9 cellular contexts compared by ENCODE assay signal in the genomic region with DNA sequence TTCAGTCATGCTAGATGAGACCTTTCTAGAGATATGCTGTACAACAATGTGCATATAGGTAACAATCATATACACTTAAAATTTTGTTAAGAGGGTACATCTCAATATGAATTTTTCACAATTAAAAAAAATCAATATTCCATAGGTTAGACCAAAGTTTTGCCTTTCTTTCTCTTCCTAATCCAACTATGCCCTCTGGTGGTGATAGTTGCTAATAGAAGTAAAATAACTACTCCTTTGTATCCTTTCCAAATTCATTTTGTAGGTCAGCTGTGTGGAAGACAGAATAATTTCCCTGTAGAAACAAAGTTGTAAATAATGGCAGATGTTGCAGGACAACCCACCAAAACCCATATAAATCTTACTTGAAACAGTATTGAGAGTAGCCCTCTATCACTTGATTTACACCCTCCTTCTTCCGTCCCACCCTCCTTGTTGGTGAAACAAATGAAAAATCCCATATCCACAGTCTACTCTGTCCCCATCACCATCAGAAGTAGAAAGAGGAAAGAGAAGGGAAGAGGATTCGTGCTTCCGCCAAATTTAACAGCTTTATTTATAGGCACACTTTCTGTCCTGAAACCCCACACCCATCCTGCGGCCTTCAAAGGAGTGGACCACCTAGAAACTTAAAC. TPM values are rescaled to one million over a fixed set of nuclear protein-coding genes. Genes with fewer than 3 reads are reported as not detected.
DNase-seq lines count a peak whose midpoint lies in the region; ATAC-seq and TF ChIP-seq lines count a peak whose summit lies in the region.
"Had no signal": no experiment of that assay in that cellular context is flagged by ENCODE, and none has a peak within 500 bp of the region (broad histone marks: within the 10 kb centered on the region; RNA-seq: fewer than 3 reads in every experiment).

No MANE protein-coding gene starts in this region.

- DNase-seq in CD1c-positive myeloid dendritic cell (ENCODE audit: extremely low spot score) (peak; percentile 79), NCI-H524 (lab: John Stamatoyannopoulos, UW) (peak; percentile 38 to 48), cardiac fibroblast (ENCODE audit: low read depth in 2 of 2) (peak; percentile 78 to 85), left colon (no peak), upper lobe of left lung (no peak), cortex of kidney (lab: John Stamatoyannopoulos, UW) (no peak), posterior cingulate gyrus (no peak)

- POLR2A ChIA-PET in HEK293 (lab: Yijun Ruan, JAX): no interaction called here

- no peaks in the 10 kb centered on the region for H3K9me3 ChIP-seq in HEK293 (ENCODE audit: control insufficient read depth, insufficient read depth, low read depth, low read length)
- no peaks in the 10 kb centered on the region for H3K9me3 ChIP-seq in upper lobe of left lung

- no peaks in the 10 kb centered on the region for H3K36me3 ChIP-seq in HEK293 (ENCODE audit: control insufficient read depth in 2 of 2, insufficient read depth in 1 of 2, low read length in 2 of 2)
- H3K36me3 ChIP-seq in upper lobe of left lung: no peaks in the 10 kb centered on the region

- TF ChIP-seq CTCF in HEK293 (tag by site-specific recombination; IDR thresholded peaks at IDR 0.05) (peak; percentile 18; the same call in 1 of the 2 replicates), cardiac fibroblast (IDR thresholded peaks at IDR 0.05; ENCODE audit: low read depth, low read length) (peak; percentile 54), upper lobe of left lung (IDR thresholded peaks at IDR 0.05) (peak; percentile 40 to 77 (median 64))

- CTCF ChIA-PET in HEK293 (lab: Yijun Ruan, JAX): interaction anchor here (0.6 to 5.9 kb wide), 26 partner anchors 10 to 1337 kb away, joined by 3 to 32 read pairs (median 4); partner anchors contain the start of gene SRGAP1

- H3K4me1 ChIP-seq in HEK293 (ENCODE audit: control insufficient read depth, insufficient read depth, low read length): no peaks in the 10 kb centered on the region
- H3K4me1 ChIP-seq in upper lobe of left lung: no peaks in the 10 kb centered on the region

- H3K27ac ChIP-seq in HEK293 (ENCODE audit: extremely low read depth, low read depth, low read length) (no peak overlapping the region), upper lobe of left lung (no peak overlapping the region)
- H3K27ac ChIP-seq: HL-60 had no signal

- no peak overlapping the region for H3K4me3 ChIP-seq in HEK293 (ENCODE audit: low read depth, low read length)
- H3K4me3 ChIP-seq in cardiac fibroblast (replicated peaks in 1 of 2; ENCODE audit: low read depth in 2 of 2, low read length in 2 of 2): no peak overlapping the region
- H3K4me3 ChIP-seq in upper lobe of left lung: no peak overlapping the region

- no peak for TF ChIP-seq POLR2A in upper lobe of left lung (IDR thresholded peaks at IDR 0.05)

- WGBS in upper lobe of left lung, 2 donors: 59 to 74% methylated on average over 4 of the region's 4 CpGs

- ATAC-seq in left colon (peak; percentile 47), upper lobe of left lung (ENCODE audit: low FRiP score in 2 of 2) (peak in 1 of 2 donors; percentile 65)

- intact Hi-C loops in left colon (cut with DNase I, micrococcal nuclease) (loop anchor here (5.0 to 10.0 kb wide), 3 partner anchors 71 to 424 kb away; no protein-coding TSS in a partner anchor), posterior cingulate gyrus (cut with DNase I) (loop anchor here (1.0 to 10.0 kb wide), 3 partner anchors 74 to 1151 kb away; no protein-coding TSS in a partner anchor)

- no peak for TF ChIP-seq EP300 in upper lobe of left lung (IDR thresholded peaks at IDR 0.05)

- H3K27me3 ChIP-seq in upper lobe of left lung: no peaks in the 10 kb centered on the region

TF ChIP-seq in HEK293, 187 proteins besides CTCF, POLR2A, EP300 and RAD21:
- TF ChIP-seq ZSCAN30 (tag by site-specific recombination; IDR thresholded peaks at IDR 0.05): peak; percentile 69; the same call in 1 of the 2 replicates
- no peak for TF ChIP-seq SALL2 (tag by site-specific recombination; IDR thresholded peaks at IDR 0.05; ENCODE audit: borderline replicate concordance)
- TF ChIP-seq ZNF280C (tag by site-specific recombination; IDR thresholded peaks at IDR 0.05): no peak
- TF ChIP-seq ZNF660 (tag by site-specific recombination; IDR thresholded peaks at IDR 0.05): peak; percentile 35; the same call in 1 of the 2 replicates
- TF ChIP-seq ZNF654 (tag by site-specific recombination; IDR thresholded peaks at IDR 0.05; ENCODE audit: low read depth): peak; percentile 86
- 0 out of 2 replicates have a peak, but pooled peaks have one; percentile 25 for TF ChIP-seq ZNF501 (tag by site-specific recombination; IDR thresholded peaks at IDR 0.05)
- TF ChIP-seq, protein P1, sequence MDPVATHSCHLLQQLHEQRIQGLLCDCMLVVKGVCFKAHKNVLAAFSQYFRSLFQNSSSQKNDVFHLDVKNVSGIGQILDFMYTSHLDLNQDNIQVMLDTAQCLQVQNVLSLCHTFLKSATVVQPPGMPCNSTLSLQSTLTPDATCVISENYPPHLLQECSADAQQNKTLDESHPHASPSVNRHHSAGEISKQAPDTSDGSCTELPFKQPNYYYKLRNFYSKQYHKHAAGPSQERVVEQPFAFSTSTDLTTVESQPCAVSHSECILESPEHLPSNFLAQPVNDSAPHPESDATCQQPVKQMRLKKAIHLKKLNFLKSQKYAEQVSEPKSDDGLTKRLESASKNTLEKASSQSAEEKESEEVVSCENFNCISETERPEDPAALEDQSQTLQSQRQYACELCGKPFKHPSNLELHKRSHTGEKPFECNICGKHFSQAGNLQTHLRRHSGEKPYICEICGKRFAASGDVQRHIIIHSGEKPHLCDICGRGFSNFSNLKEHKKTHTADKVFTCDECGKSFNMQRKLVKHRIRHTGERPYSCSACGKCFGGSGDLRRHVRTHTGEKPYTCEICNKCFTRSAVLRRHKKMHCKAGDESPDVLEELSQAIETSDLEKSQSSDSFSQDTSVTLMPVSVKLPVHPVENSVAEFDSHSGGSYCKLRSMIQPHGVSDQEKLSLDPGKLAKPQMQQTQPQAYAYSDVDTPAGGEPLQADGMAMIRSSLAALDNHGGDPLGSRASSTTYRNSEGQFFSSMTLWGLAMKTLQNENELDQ (tag by site-specific recombination; IDR thresholded peaks at IDR 0.05; ENCODE audit: low read depth): no peak

RNA-seq across cellular contexts. Expression of gene KICS2, which starts 34.2 kb away (rescaled TPM):
- total RNA-seq in left colon (1 to 10 TPM; 5.2 to 5.7 TPM), upper lobe of left lung (10 to 100 TPM in 4 of 6 donors, 1 to 10 TPM in 2; 6.0 to 16.6 (median 11.6) TPM)

Comparison
In these comparisons a context has a peak if more than half of its experiments do, and no peak if none do; other contexts are left out.
1. DNase-seq: peak in CD1c-positive myeloid dendritic cell (single experiment), NCI-H524 (2 of 2) and cardiac fibroblast (2 of 2); none in left colon (0 of 2), upper lobe of left lung (0 of 2), cortex of kidney (single experiment) and posterior cingulate gyrus (0 of 10).
2. Peak in every context shown above with its lines, with median percentiles within 50 percentile points of each other: CTCF ChIP-seq.